In the genomic region with DNA sequence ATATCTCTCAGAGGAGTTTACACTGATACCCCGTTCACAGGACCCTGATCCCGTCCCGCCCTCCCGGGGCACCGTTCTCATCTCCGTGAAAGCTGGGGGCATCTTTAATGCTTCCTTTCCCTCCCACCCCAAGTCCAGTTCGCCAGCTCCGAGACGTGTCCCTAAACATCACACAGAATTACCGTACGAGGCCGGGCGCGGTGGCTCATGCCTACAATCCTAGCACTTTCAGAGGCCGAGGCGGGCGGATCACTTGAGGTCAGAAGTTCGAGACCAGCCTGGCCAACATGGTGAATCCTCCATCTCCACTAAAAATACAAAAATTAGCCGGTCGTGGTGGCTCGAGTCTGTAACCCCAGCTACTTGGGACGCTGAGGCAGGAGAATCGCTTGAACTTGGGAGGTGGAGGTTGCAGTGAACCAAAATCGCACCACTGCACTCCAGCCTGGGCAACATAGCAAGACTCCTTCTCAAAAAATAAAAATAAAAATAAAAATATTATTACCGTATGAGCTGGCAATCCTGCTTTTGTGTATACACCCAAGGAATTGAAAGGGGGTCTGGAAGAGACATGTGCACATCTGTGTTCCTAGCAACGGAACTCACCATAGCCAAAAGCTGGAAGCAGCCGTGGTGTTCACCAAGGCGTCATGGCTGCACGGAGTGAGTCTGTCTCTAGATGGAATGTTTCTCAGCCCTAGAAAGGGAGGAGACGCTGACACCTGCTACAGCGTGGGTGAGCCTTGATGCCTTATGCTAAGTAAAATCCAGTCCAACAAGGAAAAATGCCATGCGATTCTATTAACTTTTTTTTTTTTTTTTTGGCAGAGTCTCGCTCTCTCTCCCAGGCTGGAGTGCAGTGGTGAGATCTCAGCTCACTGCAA, we compare ENCODE assay signal across 14 cellular contexts. TPM values are rescaled to one million over a fixed set of nuclear protein-coding genes. Genes with fewer than 3 reads are reported as not detected.
DNase-seq lines count a peak whose midpoint lies in the region; ATAC-seq and TF ChIP-seq lines count a peak whose summit lies in the region.
"Had no signal": no experiment of that assay in that cellular context is flagged by ENCODE, and none has a peak within 500 bp of the region (broad histone marks: within the 10 kb centered on the region; RNA-seq: fewer than 3 reads in every experiment).

No MANE protein-coding gene starts in this region.

- H3K4me3 Mint-ChIP-seq in Calu3 (ENCODE audit: low read depth, unreplicated experiment) (peak overlapping the region; percentile 24), brain (peak overlapping the region in 4 of 5 experiments; percentile 27 to 74 (median 61))
- H3K4me3 Mint-ChIP-seq: CD4-positive, CD25-positive, alpha-beta regulatory T cell; T-helper 1 cell treated with Interleukin-12 subunit alpha and Interleukin-12 subunit beta and Interleukin-4 antibody, amounts not matched to agents 30 μg/mL and 1 μg/mL, for 36 hours had no signal

- H3K4me1 ChIP-seq in left lung = peaks cover 0 to 13% of the 10 kb centered on the region in 2 donors
- H3K4me1 ChIP-seq in skeletal muscle tissue (ENCODE audit: control insufficient read depth in 3 of 3, insufficient read depth in 3 of 3, low read length in 3 of 3) = peaks cover 0 to 4% (median 0%) of the 10 kb centered on the region in 3 donors
- H3K4me1 ChIP-seq: HAP-1 had no signal

- no peak for TF ChIP-seq CTCF in Calu3 (IDR thresholded peaks at IDR 0.05; ENCODE audit: unreplicated experiment)
- TF ChIP-seq CTCF in brain (conservative IDR thresholded peaks at IDR 0.05) = no peak
- no peak for TF ChIP-seq CTCF in left lung (IDR thresholded peaks at IDR 0.05)

- BruUV-seq in Calu3 (replicated peaks; lab: Mats Ljungman, UMichigan) = no TSS peak

- DNase-seq in Calu3 = no peak
- no peak for DNase-seq in left lung
- DNase-seq in NCI-H2227 treated with DMSO at 0.1 percent for 48 hours (lab: John Stamatoyannopoulos, UW) = no peak
- no peak for DNase-seq in NCI-H146 treated with DMSO at 0.1 percent for 48 hours (lab: John Stamatoyannopoulos, UW; ENCODE audit: unreplicated experiment)
- no peak for DNase-seq in NCI-H345 (lab: John Stamatoyannopoulos, UW)
- DNase-seq: CD4-positive, CD25-positive, alpha-beta regulatory T cell; NCI-H2081 treated with DMSO at 0.1 percent for 48 hours had no signal

- CTCF ChIA-PET in Calu3 (lab: Charles Lee) = interaction anchor here (0.8 to 1.5 kb wide), 2 partner anchors 10 to 38 kb away, joined by 3 to 4 read pairs; no protein-coding TSS in a partner anchor

- ATAC-seq in left lung (no peak), GM19452 (IDR thresholded peaks at IDR 0.05; ENCODE audit: unreplicated experiment) (no peak)

- intact Hi-C loops in Calu3 (cut with micrococcal nuclease; ENCODE audit: unreplicated experiment) = loop anchor here (5.0 kb wide), 1 partner anchor 89 kb away; no protein-coding TSS in a partner anchor
- intact Hi-C loops in left lung (cut with DNase I) = no loop called here

- H3K27ac Mint-ChIP-seq in Calu3 (ENCODE audit: unreplicated experiment) (no peak overlapping the region), brain (peak overlapping the region in 1 of 5 experiments; percentile 65)
- H3K27ac Mint-ChIP-seq: CD4-positive, CD25-positive, alpha-beta regulatory T cell; T-helper 1 cell treated with Interleukin-12 subunit alpha and Interleukin-12 subunit beta and Interleukin-4 antibody, amounts not matched to agents 30 μg/mL and 1 μg/mL, for 36 hours had no signal

- H3K27me3 ChIP-seq in left lung (peaks cover 14 to 45% of the 10 kb centered on the region in 2 donors), skeletal muscle tissue (ENCODE audit: control insufficient read depth in 3 of 3, insufficient read depth in 3 of 3, low read length in 3 of 3) (peaks cover 29 to 46% (median 43%) of the 10 kb centered on the region in 3 donors)

- H3K27ac ChIP-seq in left lung (peak overlapping the region in 1 of 2 donors; percentile 55), skeletal muscle tissue (ENCODE audit: low read depth, low read length) (no peak overlapping the region)
- H3K27ac ChIP-seq: KMS-11 had no signal

- H3K4me1 Mint-ChIP-seq in Calu3 (ENCODE audit: low read depth, unreplicated experiment) (no peaks in the 10 kb centered on the region), brain (no peaks in the 10 kb centered on the region)

- peak overlapping the region; percentile 44 to 50 for H3K4me3 ChIP-seq in left lung
- peak overlapping the region in 2 of 3 donors; percentile 9 to 35 for H3K4me3 ChIP-seq in skeletal muscle tissue (ENCODE audit: low read length in 3 of 3)
- H3K4me3 ChIP-seq: HAP-1 had no signal

- H3K9me3 ChIP-seq in left lung (peaks cover 0 to 5% of the 10 kb centered on the region in 2 donors), skeletal muscle tissue (ENCODE audit: control insufficient read depth in 3 of 3, low read length in 3 of 3) (peaks cover 0 to 2% (median 0%) of the 10 kb centered on the region in 3 donors)
- H3K9me3 ChIP-seq: HAP-1 had no signal

- peak overlapping the region in 1 of 3 donors; percentile 50 for H3K9ac ChIP-seq in skeletal muscle tissue (ENCODE audit: low read depth in 1 of 3, low read length in 3 of 3)
- H3K9ac ChIP-seq: KMS-11 had no signal

- H3K27me3 Mint-ChIP-seq in Calu3 (ENCODE audit: unreplicated experiment) (peaks cover 45% of the 10 kb centered on the region), brain (peaks cover 86% of the 10 kb centered on the region)

- H3K36me3 Mint-ChIP-seq in Calu3 (ENCODE audit: insufficient read depth, unreplicated experiment) (no peaks in the 10 kb centered on the region), brain (no peaks in the 10 kb centered on the region)
- H3K36me3 Mint-ChIP-seq: CD4-positive, CD25-positive, alpha-beta regulatory T cell had no signal

- no peaks in the 10 kb centered on the region for H3K36me3 ChIP-seq in left lung
- H3K36me3 ChIP-seq in skeletal muscle tissue (ENCODE audit: control insufficient read depth in 3 of 3, insufficient read depth in 3 of 3, low read length in 3 of 3) = no peaks in the 10 kb centered on the region
- H3K36me3 ChIP-seq: HAP-1 had no signal

- H3K9me3 Mint-ChIP-seq in Calu3 (ENCODE audit: low read depth, unreplicated experiment) = peaks cover 4% of the 10 kb centered on the region
- H3K9me3 Mint-ChIP-seq in brain = peaks cover 0 to 8% (median 0%) of the 10 kb centered on the region in 5 experiments
- H3K9me3 Mint-ChIP-seq: T-helper 1 cell treated with Interleukin-12 subunit alpha and Interleukin-12 subunit beta and Interleukin-4 antibody, amounts not matched to agents 30 μg/mL and 1 μg/mL, for 36 hours had no signal

RNA-seq across cellular contexts. Expression of gene ABO, which starts 1.2 kb away (rescaled TPM):
- total RNA-seq in Calu3 (2022) (2.8 and 3.3 TPM in 2 replicates), left lung (1 to 10 TPM; 5.7 to 7.9 TPM), skeletal muscle tissue (under 0.01 TPM)
- polyA plus RNA-seq in brain (ENCODE audit: insufficient read depth, low read depth, low replicate concordance) = 0.12 TPM
- total RNA-seq: activated CD8-positive, alpha-beta memory T cell treated with anti-CD3 and anti-CD28 coated beads for 36 hours had no signal
- polyA plus RNA-seq: CD4-positive, CD25-positive, alpha-beta regulatory T cell had no signal

RNA-seq across cellular contexts. Expression of gene SURF6, which starts 59.7 kb away (rescaled TPM):
- total RNA-seq in Calu3 (2022) (20.4 and 23.1 TPM in 2 replicates), left lung (10 to 100 TPM; 10.9 to 16.7 TPM), skeletal muscle tissue (7.8 TPM)
- polyA plus RNA-seq in brain (ENCODE audit: insufficient read depth, low read depth, low replicate concordance) = 24.4 TPM
